In the genomic region with DNA sequence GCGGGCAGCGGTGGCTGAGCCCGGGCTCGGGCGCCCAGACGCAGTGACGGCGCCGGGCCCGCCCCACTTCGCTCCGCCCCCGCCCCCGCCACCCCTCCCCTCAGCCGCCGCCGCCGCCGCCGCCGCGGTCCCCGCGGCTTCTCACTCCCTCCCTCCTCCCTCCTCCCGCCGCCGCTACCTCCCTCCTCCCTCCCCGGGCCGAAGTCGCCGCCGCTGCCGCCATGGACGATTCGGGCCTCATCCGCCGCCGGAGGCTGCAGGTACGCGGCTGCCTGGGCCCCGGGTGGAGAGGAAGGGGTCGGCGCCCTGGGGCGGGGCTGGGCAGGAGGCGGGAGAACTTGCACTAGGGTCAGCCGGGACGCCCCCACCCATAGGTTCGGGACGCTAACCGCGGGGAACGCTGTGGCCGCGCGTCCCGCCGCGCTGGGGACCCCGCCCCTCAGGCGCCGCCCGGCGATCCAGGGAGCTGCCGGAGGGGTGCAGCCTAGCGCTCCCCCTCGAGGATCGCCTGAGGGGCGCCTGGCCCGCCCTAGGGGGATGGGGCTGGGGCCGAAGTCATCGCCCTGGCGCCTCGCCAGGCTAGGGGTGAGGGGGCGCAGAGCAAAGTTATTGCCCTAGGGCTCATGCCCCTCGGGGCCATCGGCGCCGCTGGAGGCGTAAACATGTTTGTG, we compare ENCODE assay signal across 9 cellular contexts. TPM values are rescaled to one million over a fixed set of nuclear protein-coding genes. Genes with fewer than 3 reads are reported as not detected.
DNase-seq lines count a peak whose midpoint lies in the region; ATAC-seq, FAIRE-seq and TF ChIP-seq lines count a peak whose summit lies in the region.
"Had no signal": no experiment of that assay in that cellular context is flagged by ENCODE, and none has a peak within 500 bp of the region (broad histone marks: within the 10 kb centered on the region; RNA-seq: fewer than 3 reads in every experiment).

No MANE protein-coding gene starts in this region.

- ATAC-seq in GM19455 (IDR thresholded peaks at IDR 0.05; ENCODE audit: unreplicated experiment) (no peak), GM21367 (IDR thresholded peaks at IDR 0.05; ENCODE audit: unreplicated experiment) (no peak)

- no peaks in the 10 kb centered on the region for H3K9me3 Mint-ChIP-seq in neural crest cell
- H3K9me3 Mint-ChIP-seq: stimulated activated naive CD8-positive, alpha-beta T cell treated with anti-CD3 and anti-CD28 coated beads, Interleukin-15, Interleukin-2, amounts not matched to agents 100 ng/mL and 50 ng/mL, for 24 hours had no signal

- no peak overlapping the region for H3K9ac ChIP-seq in HUES48 (ENCODE audit: low read depth, low read length)
- no peak overlapping the region for H3K9ac ChIP-seq in duodenal mucosa (ENCODE audit: low read depth in 1 of 2, low read length in 2 of 2)

- peaks cover 9% of the 10 kb centered on the region for H3K4me1 ChIP-seq in HUES48 (ENCODE audit: control insufficient read depth, insufficient read depth, low read length)
- H3K4me1 ChIP-seq in duodenal mucosa (ENCODE audit: control insufficient read depth in 1 of 2, insufficient read depth in 2 of 2, low read length in 2 of 2) = peaks cover 4 to 22% of the 10 kb centered on the region in 2 donors

- H3K27ac ChIP-seq in HUES48 (ENCODE audit: low read depth, low read length) (no peak overlapping the region), duodenal mucosa (ENCODE audit: low read depth, low read length) (no peak overlapping the region)

- H3K4me3 ChIP-seq in HUES48 (ENCODE audit: low read depth, low read length) (peak overlapping the region; percentile 71), duodenal mucosa (ENCODE audit: low read depth in 1 of 2, low read length in 2 of 2) (peak overlapping the region; percentile 14 to 51)

- H3K36me3 Mint-ChIP-seq in neural crest cell (ENCODE audit: low read depth) = no peaks in the 10 kb centered on the region

- peaks cover 23% of the 10 kb centered on the region for H3K4me1 Mint-ChIP-seq in neural crest cell

- no peak for FAIRE-seq in RCC 7860 (lab: Jason Lieb, UNC)

- no peak overlapping the region for H3K27ac Mint-ChIP-seq in neural crest cell (ENCODE audit: unreplicated experiment)
- H3K27ac Mint-ChIP-seq: stimulated activated naive CD8-positive, alpha-beta T cell treated with anti-CD3 and anti-CD28 coated beads, Interleukin-15, Interleukin-2, amounts not matched to agents 100 ng/mL and 50 ng/mL, for 24 hours had no signal

- H3K27me3 ChIP-seq in HUES48 (ENCODE audit: control insufficient read depth, insufficient read depth, low read length) (peaks cover 21% of the 10 kb centered on the region), duodenal mucosa (ENCODE audit: control insufficient read depth in 1 of 2, insufficient read depth in 2 of 2, low read length in 2 of 2) (peaks cover 71 to 76% of the 10 kb centered on the region in 2 donors)

- TF ChIP-seq CTCF in neural crest cell (conservative IDR thresholded peaks at IDR 0.05) = no peak

- H3K27me3 Mint-ChIP-seq in neural crest cell (ENCODE audit: low read depth) = peaks cover 89% of the 10 kb centered on the region

- no peaks in the 10 kb centered on the region for H3K9me3 ChIP-seq in HUES48 (ENCODE audit: control insufficient read depth, insufficient read depth, low read length)
- no peaks in the 10 kb centered on the region for H3K9me3 ChIP-seq in duodenal mucosa (ENCODE audit: control insufficient read depth in 1 of 2, low read length in 2 of 2)

- DNase-seq in AG20443 (ENCODE audit: low spot score) (peak; percentile 67), SW480 (ENCODE audit: low spot score) (peak; percentile 44), neural crest cell (ENCODE audit: low read depth, low spot score) (peak; percentile 43), RCC 7860 (ENCODE audit: low spot score) (no peak)

- H3K36me3 ChIP-seq in HUES48 (ENCODE audit: control insufficient read depth, insufficient read depth, low read length) (no peaks in the 10 kb centered on the region), duodenal mucosa (ENCODE audit: control insufficient read depth in 1 of 2, insufficient read depth in 2 of 2, low read length in 2 of 2) (no peaks in the 10 kb centered on the region)

- H3K4me3 Mint-ChIP-seq in neural crest cell = no peak overlapping the region

RNA-seq across cellular contexts. Expression of a gene that starts 0.5 kb away (rescaled TPM):
- 0.36 TPM in 1 of 2 replicates, not detected in the other for total RNA-seq in neural crest cell

RNA-seq across cellular contexts. Expression of a gene that starts 4.4 kb away (rescaled TPM):
- total RNA-seq in neural crest cell = 16.7 and 17.7 TPM in 2 replicates

RNA-seq across cellular contexts. Expression of a gene that starts 27.5 kb away (rescaled TPM):
- 74.5 and 87.4 TPM in 2 replicates for total RNA-seq in neural crest cell

RNA-seq across cellular contexts. Expression of a gene that starts 32.0 kb away (rescaled TPM):
- 34.7 and 49.1 TPM in 2 replicates for total RNA-seq in neural crest cell

RNA-seq across cellular contexts. Expression of a gene that starts 32.3 kb away (rescaled TPM):
- total RNA-seq in neural crest cell = 651 and 672 TPM in 2 replicates
